In the genomic region with DNA sequence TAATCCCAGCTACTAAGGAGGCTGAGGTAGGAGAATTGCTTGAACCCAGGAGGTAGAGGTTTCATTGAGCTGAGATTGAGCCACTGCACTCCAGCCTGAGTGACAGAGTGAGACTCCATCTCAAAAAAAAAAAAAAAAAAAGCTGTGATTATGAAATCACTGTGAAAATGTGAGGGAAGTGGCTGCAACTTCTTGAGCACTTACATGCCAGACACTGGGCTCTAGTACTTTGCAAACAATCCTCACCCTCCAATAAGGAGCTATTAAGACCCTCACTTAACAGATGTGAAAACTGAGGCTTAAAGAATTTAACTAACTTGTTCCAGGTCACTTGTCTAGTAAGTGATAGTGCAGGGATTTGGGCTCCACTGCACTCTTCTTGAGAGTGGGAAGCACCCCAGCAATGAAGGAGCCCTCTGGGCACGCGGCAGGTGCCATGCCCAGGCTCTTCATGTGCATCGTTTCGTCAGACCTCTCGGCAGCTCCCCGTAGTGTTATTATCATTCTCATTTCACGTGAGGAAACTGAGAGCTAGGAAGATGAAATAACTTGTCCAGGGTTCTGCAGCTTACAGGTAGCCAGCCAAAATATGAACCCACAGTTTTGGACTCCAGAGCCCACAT, we compare ENCODE assay signal across 29 cellular contexts.
"Had no signal": no experiment of that assay in that cellular context is flagged by ENCODE, and none has a peak within 500 bp of the region (broad histone marks: within the 10 kb centered on the region; RNA-seq: fewer than 3 reads in every experiment).

No MANE protein-coding gene starts in this region.

- ATAC-seq: activated CD8-positive, alpha-beta memory T cell treated with anti-CD3 and anti-CD28 coated beads, Interleukin-2, amount 10 ng/mL, durations not matched to agents 7 days and 5 days; activated T-cell treated with anti-CD3 and anti-CD28 coated beads, Interleukin-2, amount 50 U/mL, for 72 hours; activated T-helper 17 cell treated with anti-CD3 and anti-CD28 coated beads, Interleukin-2, amount 50 U/mL, for 72 hours; Right ventricle myocardium inferior had no signal

- DNase-seq: activated CD4-positive, alpha-beta memory T cell treated with anti-CD3 and anti-CD28 coated beads, Interleukin-2, amount 10 ng/mL, durations not matched to agents 7 days and 5 days; activated CD4-positive, alpha-beta T cell treated with anti-CD3 and anti-CD28 coated beads for 1 hour; activated CD4-positive, alpha-beta T cell treated with anti-CD3 and anti-CD28 coated beads for 48 hours; activated CD4-positive, CD25-positive, alpha-beta regulatory T cell; activated CD8-positive, alpha-beta memory T cell treated with anti-CD3 and anti-CD28 coated beads for 24 hours; activated CD8-positive, alpha-beta memory T cell treated with anti-CD3 and anti-CD28 coated beads, Interleukin-2, amount 10 ng/mL, durations not matched to agents 7 days and 5 days; activated CD8-positive, alpha-beta memory T cell treated with anti-CD3 and anti-CD28 coated beads, Interleukin-2, amount 50 U/mL, for 48 hours; activated effector memory CD4-positive, alpha-beta T cell treated with anti-CD3 and anti-CD28 coated beads, Interleukin-2, amount 50 U/mL, for 16 hours; activated naive CD4-positive, alpha-beta T cell; activated naive CD4-positive, alpha-beta T cell treated with anti-CD3 and anti-CD28 coated beads, Interleukin-2, amount 50 U/mL, for 16 hours; activated naive CD8-positive, alpha-beta T cell treated with anti-CD3 and anti-CD28 coated beads for 36 hours; activated T-cell treated with anti-CD3 and anti-CD28 coated beads, Interleukin-2, amount 50 U/mL, for 72 hours; amygdala; NCI-H1105; NCI-H1436; NCI-H1694; NCI-H1930; NCI-H2081 treated with DMSO at 0.1 percent for 48 hours; NCI-H226; NCI-H446 treated with DMSO at 0.1 percent for 48 hours; NCI-H524; PC-9; T1000; WERI-Rb-1 had no signal

- H3K36me3 ChIP-seq: WERI-Rb-1 had no signal

- H3K27me3 ChIP-seq: ascending aorta, cardiac muscle cell had no signal

- H3K27ac ChIP-seq: ascending aorta, cardiac muscle cell, PC-9, RWPE1, WERI-Rb-1 had no signal

- H3K4me1 ChIP-seq: ascending aorta had no signal

- H3K9me3 ChIP-seq: ascending aorta had no signal

- H3K4me3 ChIP-seq: ascending aorta, cardiac muscle cell, PC-9 had no signal
